In the genomic region with DNA sequence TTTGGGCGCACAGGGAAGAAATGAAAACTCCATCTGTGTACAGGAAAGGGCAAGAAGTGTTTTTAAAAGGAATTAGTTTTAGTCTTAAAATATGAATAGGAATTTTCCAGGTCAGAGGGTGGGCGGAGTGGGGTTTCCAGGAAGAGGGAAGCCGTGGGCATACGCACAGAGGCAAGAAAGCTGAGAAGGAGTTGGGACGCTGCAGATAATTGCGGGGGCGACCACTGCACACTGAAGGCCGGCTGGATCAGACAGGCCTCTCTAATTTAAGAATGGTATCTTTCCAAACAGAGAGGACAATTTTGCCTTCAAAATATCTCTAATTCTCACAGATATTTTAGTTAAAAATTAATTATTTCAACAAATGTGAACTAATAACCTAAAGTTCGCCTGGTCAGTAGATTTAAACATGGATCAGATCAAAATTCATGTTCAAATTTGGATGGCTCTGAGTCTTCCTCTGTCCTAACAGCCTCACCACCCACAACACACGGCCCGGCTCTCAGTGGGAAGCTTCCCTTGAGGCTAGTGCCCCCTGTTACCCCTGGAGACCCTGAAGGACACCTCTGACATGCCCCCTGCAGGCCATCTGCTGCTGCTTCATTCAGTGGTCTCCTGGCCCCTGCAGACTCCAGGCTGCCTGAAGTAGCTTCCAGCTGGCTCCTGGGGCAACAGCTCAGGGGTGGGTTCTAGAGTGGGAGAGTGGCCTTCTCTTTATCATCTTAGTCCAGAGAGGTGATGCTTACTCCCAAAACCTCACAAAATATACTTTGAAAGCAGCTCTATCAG, we compare ENCODE assay signal across 1 cellular context.
TF ChIP-seq lines count a peak whose summit lies in the region.

No MANE protein-coding gene starts in this region.

TF ChIP-seq in GM23338, 12 proteins besides CTCF, POLR2A, EP300 and RAD21:
- TF ChIP-seq, protein P1, sequence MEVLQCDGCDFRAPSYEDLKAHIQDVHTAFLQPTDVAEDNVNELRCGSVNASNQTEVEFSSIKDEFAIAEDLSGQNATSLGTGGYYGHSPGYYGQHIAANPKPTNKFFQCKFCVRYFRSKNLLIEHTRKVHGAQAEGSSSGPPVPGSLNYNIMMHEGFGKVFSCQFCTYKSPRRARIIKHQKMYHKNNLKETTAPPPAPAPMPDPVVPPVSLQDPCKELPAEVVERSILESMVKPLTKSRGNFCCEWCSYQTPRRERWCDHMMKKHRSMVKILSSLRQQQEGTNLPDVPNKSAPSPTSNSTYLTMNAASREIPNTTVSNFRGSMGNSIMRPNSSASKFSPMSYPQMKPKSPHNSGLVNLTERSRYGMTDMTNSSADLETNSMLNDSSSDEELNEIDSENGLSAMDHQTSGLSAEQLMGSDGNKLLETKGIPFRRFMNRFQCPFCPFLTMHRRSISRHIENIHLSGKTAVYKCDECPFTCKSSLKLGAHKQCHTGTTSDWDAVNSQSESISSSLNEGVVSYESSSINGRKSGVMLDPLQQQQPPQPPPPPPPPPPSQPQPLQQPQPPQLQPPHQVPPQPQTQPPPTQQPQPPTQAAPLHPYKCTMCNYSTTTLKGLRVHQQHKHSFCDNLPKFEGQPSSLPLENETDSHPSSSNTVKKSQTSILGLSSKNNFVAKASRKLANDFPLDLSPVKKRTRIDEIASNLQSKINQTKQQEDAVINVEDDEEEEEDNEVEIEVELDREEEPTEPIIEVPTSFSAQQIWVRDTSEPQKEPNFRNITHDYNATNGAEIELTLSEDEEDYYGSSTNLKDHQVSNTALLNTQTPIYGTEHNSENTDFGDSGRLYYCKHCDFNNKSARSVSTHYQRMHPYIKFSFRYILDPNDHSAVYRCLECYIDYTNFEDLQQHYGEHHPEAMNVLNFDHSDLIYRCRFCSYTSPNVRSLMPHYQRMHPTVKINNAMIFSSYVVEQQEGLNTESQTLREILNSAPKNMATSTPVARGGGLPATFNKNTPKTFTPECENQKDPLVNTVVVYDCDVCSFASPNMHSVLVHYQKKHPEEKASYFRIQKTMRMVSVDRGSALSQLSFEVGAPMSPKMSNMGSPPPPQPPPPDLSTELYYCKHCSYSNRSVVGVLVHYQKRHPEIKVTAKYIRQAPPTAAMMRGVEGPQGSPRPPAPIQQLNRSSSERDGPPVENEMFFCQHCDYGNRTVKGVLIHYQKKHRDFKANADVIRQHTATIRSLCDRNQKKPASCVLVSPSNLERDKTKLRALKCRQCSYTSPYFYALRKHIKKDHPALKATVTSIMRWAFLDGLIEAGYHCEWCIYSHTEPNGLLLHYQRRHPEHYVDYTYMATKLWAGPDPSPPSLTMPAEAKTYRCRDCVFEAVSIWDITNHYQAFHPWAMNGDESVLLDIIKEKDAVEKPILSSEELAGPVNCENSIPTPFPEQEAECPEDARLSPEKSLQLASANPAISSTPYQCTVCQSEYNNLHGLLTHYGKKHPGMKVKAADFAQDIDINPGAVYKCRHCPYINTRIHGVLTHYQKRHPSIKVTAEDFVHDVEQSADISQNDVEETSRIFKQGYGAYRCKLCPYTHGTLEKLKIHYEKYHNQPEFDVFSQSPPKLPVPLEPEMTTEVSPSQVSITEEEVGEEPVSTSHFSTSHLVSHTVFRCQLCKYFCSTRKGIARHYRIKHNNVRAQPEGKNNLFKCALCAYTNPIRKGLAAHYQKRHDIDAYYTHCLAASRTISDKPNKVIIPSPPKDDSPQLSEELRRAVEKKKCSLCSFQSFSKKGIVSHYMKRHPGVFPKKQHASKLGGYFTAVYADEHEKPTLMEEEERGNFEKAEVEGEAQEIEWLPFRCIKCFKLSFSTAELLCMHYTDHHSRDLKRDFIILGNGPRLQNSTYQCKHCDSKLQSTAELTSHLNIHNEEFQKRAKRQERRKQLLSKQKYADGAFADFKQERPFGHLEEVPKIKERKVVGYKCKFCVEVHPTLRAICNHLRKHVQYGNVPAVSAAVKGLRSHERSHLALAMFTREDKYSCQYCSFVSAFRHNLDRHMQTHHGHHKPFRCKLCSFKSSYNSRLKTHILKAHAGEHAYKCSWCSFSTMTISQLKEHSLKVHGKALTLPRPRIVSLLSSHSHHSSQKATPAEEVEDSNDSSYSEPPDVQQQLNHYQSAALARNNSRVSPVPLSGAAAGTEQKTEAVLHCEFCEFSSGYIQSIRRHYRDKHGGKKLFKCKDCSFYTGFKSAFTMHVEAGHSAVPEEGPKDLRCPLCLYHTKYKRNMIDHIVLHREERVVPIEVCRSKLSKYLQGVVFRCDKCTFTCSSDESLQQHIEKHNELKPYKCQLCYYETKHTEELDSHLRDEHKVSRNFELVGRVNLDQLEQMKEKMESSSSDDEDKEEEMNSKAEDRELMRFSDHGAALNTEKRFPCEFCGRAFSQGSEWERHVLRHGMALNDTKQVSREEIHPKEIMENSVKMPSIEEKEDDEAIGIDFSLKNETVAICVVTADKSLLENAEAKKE (CRISPR knock-in tag; IDR thresholded peaks at IDR 0.05): peak; percentile 85
- TF ChIP-seq ZNF114 (CRISPR knock-in tag; IDR thresholded peaks at IDR 0.05) (0 out of 2 replicates have a peak, but pooled peaks have one; percentile 15), STAT1 (IDR thresholded peaks at IDR 0.05; ENCODE audit: unreplicated experiment) (no peak)
